Comparison of ENCODE assay signal across 18 cellular contexts in the genomic region with DNA sequence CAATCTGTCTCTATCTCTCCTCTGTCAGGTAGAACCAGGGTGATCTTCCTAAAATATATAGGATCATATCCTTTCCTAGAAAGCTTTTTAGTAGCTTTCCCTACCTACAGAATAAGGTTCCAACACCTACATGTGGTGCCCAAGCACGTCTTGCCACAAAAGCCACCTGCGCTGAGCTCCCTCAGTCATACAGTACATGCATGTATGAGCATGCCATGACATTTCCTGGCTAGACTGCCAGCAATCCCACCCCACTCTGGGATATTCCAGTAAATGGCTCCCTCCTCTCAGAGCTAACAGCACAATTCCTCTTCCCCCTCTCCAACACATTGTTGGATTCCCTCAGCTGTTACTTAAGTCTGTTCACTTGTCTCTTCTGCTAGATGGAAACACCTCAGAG.
"Had no signal": no experiment of that assay in that cellular context is flagged by ENCODE, and none has a peak within 500 bp of the region (broad histone marks: within the 10 kb centered on the region; RNA-seq: fewer than 3 reads in every experiment).

No MANE protein-coding gene starts in this region.

- H3K4me3 ChIP-seq: dorsolateral prefrontal cortex, esophagus squamous epithelium, mucosa of descending colon, ovary, tibial nerve had no signal

- H3K4me3 Mint-ChIP-seq: naive thymus-derived CD8-positive, alpha-beta T cell; stimulated activated effector memory CD8-positive, alpha-beta T cell treated with anti-CD3 and anti-CD28 coated beads, Interleukin-12 subunit alpha, Interleukin-12 subunit beta, amount 100 ng/mL, for 72 hours had no signal

- H3K27me3 ChIP-seq: dorsolateral prefrontal cortex, esophagus squamous epithelium, ovary, tibial nerve had no signal

- H3K36me3 Mint-ChIP-seq: naive thymus-derived CD8-positive, alpha-beta T cell; stimulated activated effector memory CD8-positive, alpha-beta T cell treated with anti-CD3 and anti-CD28 coated beads, Interleukin-12 subunit alpha, Interleukin-12 subunit beta, amount 100 ng/mL, for 72 hours had no signal

- H3K9me3 ChIP-seq: esophagus squamous epithelium, mucosa of descending colon, ovary, tibial nerve had no signal

- H3K9me3 Mint-ChIP-seq: stimulated activated effector memory CD8-positive, alpha-beta T cell treated with anti-CD3 and anti-CD28 coated beads, Interleukin-12 subunit alpha, Interleukin-12 subunit beta, amount 100 ng/mL, for 72 hours had no signal

- H3K27ac ChIP-seq: dorsolateral prefrontal cortex, esophagus squamous epithelium, ovary, tibial nerve had no signal

- H3K4me1 Mint-ChIP-seq: naive thymus-derived CD8-positive, alpha-beta T cell; stimulated activated effector memory CD8-positive, alpha-beta T cell treated with anti-CD3 and anti-CD28 coated beads, Interleukin-12 subunit alpha, Interleukin-12 subunit beta, amount 100 ng/mL, for 72 hours had no signal

- H3K4me1 ChIP-seq: tibial nerve had no signal

- DNase-seq: central memory CD4-positive, alpha-beta T cell; cortex of kidney; dorsolateral prefrontal cortex; effector CD8-positive, alpha-beta T cell; esophagus squamous epithelium; foreskin fibroblast; left colon; left ventricle myocardium superior; mucosa of descending colon; naive thymus-derived CD8-positive, alpha-beta T cell; ovary; right cardiac atrium; small intestine; stimulated activated CD4-positive, alpha-beta T cell treated with anti-CD3 and anti-CD28 coated beads, Interleukin-4, amount 100 ng/mL, for 1 hour; stimulated activated CD8-positive, alpha-beta memory T cell treated with anti-CD3 and anti-CD28 coated beads, Interleukin-4, amount 100 ng/mL, for 48 hours; stimulated activated naive CD8-positive, alpha-beta T cell treated with anti-CD3 and anti-CD28 coated beads, Interleukin-15, Interleukin-2, amounts not matched to agents 100 U/mL and 50 U/mL, for 24 hours had no signal

- H3K36me3 ChIP-seq: esophagus squamous epithelium, ovary, tibial nerve had no signal

- H3K27ac Mint-ChIP-seq: naive thymus-derived CD8-positive, alpha-beta T cell; stimulated activated effector memory CD8-positive, alpha-beta T cell treated with anti-CD3 and anti-CD28 coated beads, Interleukin-12 subunit alpha, Interleukin-12 subunit beta, amount 100 ng/mL, for 72 hours had no signal

- ATAC-seq: left colon; left ventricle myocardium superior; mucosa of descending colon; naive thymus-derived CD8-positive, alpha-beta T cell; right cardiac atrium; stimulated activated effector memory CD8-positive, alpha-beta T cell treated with anti-CD3 and anti-CD28 coated beads, Interleukin-12 subunit alpha, Interleukin-12 subunit beta, amount 100 ng/mL, for 72 hours; stimulated activated naive CD8-positive, alpha-beta T cell treated with anti-CD3 and anti-CD28 coated beads, Interleukin-15, Interleukin-2, amounts not matched to agents 100 U/mL and 50 U/mL, for 24 hours had no signal
